Comparison of ENCODE assay signal across 10 cellular contexts in the genomic region with DNA sequence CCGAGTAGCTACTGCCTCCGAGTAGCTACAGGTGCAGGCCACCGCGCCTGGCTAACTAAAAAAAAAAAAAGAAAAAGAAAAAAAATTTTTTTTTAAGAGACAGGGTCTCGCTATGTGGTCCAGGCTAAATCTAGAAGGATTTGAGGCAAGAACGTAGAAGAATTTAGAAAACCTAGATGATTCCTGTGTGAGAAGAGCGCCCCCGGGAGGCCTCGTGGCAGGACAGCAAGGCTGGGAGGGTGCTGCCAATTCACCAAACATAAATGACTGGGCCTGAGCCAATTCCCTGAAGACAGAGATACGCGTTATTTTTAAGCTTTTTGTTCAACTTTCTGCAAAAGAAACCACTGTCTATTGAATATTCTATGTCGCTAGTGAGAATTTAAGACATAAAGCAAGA.
A peak's percentile ranks its signal among the peaks of the same experiment; 100 is the strongest.
DNase-seq lines count a peak whose midpoint lies in the region; ATAC-seq, FAIRE-seq and TF ChIP-seq lines count a peak whose summit lies in the region.
"Had no signal": no experiment of that assay in that cellular context is flagged by ENCODE, and none has a peak within 500 bp of the region (broad histone marks: within the 10 kb centered on the region; RNA-seq: fewer than 3 reads in every experiment).

No MANE protein-coding gene starts in this region.

- H3K4me1 ChIP-seq in astrocyte (ENCODE audit: insufficient read depth, low read length) = no peaks in the 10 kb centered on the region
- H3K4me1 ChIP-seq: sigmoid colon had no signal

- H3K9me3 Mint-ChIP-seq in activated naive CD4-positive, alpha-beta T cell treated with anti-CD3 and anti-CD28 coated beads, Interleukin-2, amount 10 ng/mL, durations not matched to agents 7 days and 5 days = no peaks in the 10 kb centered on the region
- H3K9me3 Mint-ChIP-seq in astrocyte (ENCODE audit: unreplicated experiment) (no peaks in the 10 kb centered on the region), progenitor cell of endocrine pancreas (ENCODE audit: low read depth) (no peaks in the 10 kb centered on the region)
- H3K9me3 Mint-ChIP-seq: central memory CD8-positive, alpha-beta T cell had no signal

- H3K79me2 ChIP-seq in astrocyte (ENCODE audit: insufficient read depth, low read length) = no peaks in the 10 kb centered on the region

- peak; percentile 44 for DNase-seq in activated naive CD4-positive, alpha-beta T cell treated with anti-CD3 and anti-CD28 coated beads, Interleukin-2, amount 10 ng/mL, durations not matched to agents 7 days and 5 days
- DNase-seq in activated naive CD4-positive, alpha-beta T cell treated with anti-CD3 and anti-CD28 coated beads, Interleukin-2, amount 50 U/mL, for 16 hours = no peak
- DNase-seq in NB4 (ENCODE audit: low read depth) (peak; percentile 71), astrocyte (ENCODE audit: low read depth) (no peak), progenitor cell of endocrine pancreas (ENCODE audit: low spot score, unreplicated experiment) (no peak), GM10266 (ENCODE audit: extremely low spot score) (no peak), NCI-H2227 treated with DMSO at 0.1 percent for 48 hours (lab: John Stamatoyannopoulos, UW) (no peak)
- DNase-seq: sigmoid colon had no signal

- H3K27ac ChIP-seq in astrocyte (ENCODE audit: low read depth, low read length) = no peak overlapping the region
- H3K27ac ChIP-seq: sigmoid colon had no signal

- peaks cover 43% of the 10 kb centered on the region for H3K27me3 ChIP-seq in astrocyte (ENCODE audit: insufficient read depth, low read length)

- no peaks in the 10 kb centered on the region for H3K9me3 ChIP-seq in astrocyte (ENCODE audit: insufficient read depth, low read depth, low read length)
- H3K9me3 ChIP-seq: sigmoid colon had no signal

- no peaks in the 10 kb centered on the region for H3K36me3 ChIP-seq in astrocyte (ENCODE audit: insufficient read depth, low read length)
- H3K36me3 ChIP-seq: sigmoid colon had no signal

- no peaks in the 10 kb centered on the region for H4K20me1 ChIP-seq in astrocyte (ENCODE audit: insufficient read depth, low read length)

- no peak overlapping the region for H2AFZ ChIP-seq in astrocyte (ENCODE audit: low read depth, low read length)

- ATAC-seq in HG03460 (IDR thresholded peaks at IDR 0.05; ENCODE audit: unreplicated experiment) = no peak

- no peak overlapping the region for H3K9ac ChIP-seq in astrocyte (ENCODE audit: low read length)

- H3K27me3 Mint-ChIP-seq in activated naive CD4-positive, alpha-beta T cell treated with anti-CD3 and anti-CD28 coated beads, Interleukin-2, amount 10 ng/mL, durations not matched to agents 7 days and 5 days = peaks cover 11% of the 10 kb centered on the region
- H3K27me3 Mint-ChIP-seq in astrocyte (ENCODE audit: low read depth, unreplicated experiment) (peaks cover 18% of the 10 kb centered on the region), progenitor cell of endocrine pancreas (peaks cover 13% of the 10 kb centered on the region)
- H3K27me3 Mint-ChIP-seq: central memory CD8-positive, alpha-beta T cell had no signal

- TF ChIP-seq POLR2A in NB4 (IDR thresholded peaks at IDR 0.05; ENCODE audit: extremely low read depth, insufficient read length) = no peak

- H3K36me3 Mint-ChIP-seq in activated naive CD4-positive, alpha-beta T cell treated with anti-CD3 and anti-CD28 coated beads, Interleukin-2, amount 10 ng/mL, durations not matched to agents 7 days and 5 days = no peaks in the 10 kb centered on the region
- H3K36me3 Mint-ChIP-seq in astrocyte (ENCODE audit: low read depth, unreplicated experiment) (no peaks in the 10 kb centered on the region), progenitor cell of endocrine pancreas (ENCODE audit: insufficient read depth) (no peaks in the 10 kb centered on the region)

- peaks cover 17% of the 10 kb centered on the region for H3K4me1 Mint-ChIP-seq in activated naive CD4-positive, alpha-beta T cell treated with anti-CD3 and anti-CD28 coated beads, Interleukin-2, amount 10 ng/mL, durations not matched to agents 7 days and 5 days
- peaks cover 5% of the 10 kb centered on the region for H3K4me1 Mint-ChIP-seq in astrocyte (ENCODE audit: low read depth, unreplicated experiment)
- no peaks in the 10 kb centered on the region for H3K4me1 Mint-ChIP-seq in progenitor cell of endocrine pancreas (ENCODE audit: low read depth)

- TF ChIP-seq CTCF in NB4 (IDR thresholded peaks at IDR 0.05; ENCODE audit: low read depth, low read length) = peak; percentile 75
- TF ChIP-seq CTCF in astrocyte (IDR thresholded peaks at IDR 0.05; ENCODE audit: insufficient read depth, low read depth, low read length) = peak; percentile 21
- peak; percentile 37 for TF ChIP-seq CTCF in progenitor cell of endocrine pancreas (IDR thresholded peaks at IDR 0.05; ENCODE audit: unreplicated experiment)
- no peak for TF ChIP-seq CTCF in GM10266 (IDR thresholded peaks at IDR 0.05; ENCODE audit: control insufficient read depth, insufficient read depth, low read depth, missing control alignments)

- no peak overlapping the region for H3K4me3 Mint-ChIP-seq in activated naive CD4-positive, alpha-beta T cell treated with anti-CD3 and anti-CD28 coated beads, Interleukin-2, amount 10 ng/mL, durations not matched to agents 7 days and 5 days
- H3K4me3 Mint-ChIP-seq in astrocyte (ENCODE audit: unreplicated experiment) (no peak overlapping the region), progenitor cell of endocrine pancreas (ENCODE audit: low read depth) (no peak overlapping the region)
- H3K4me3 Mint-ChIP-seq: central memory CD8-positive, alpha-beta T cell had no signal

- no peak for FAIRE-seq in astrocyte (lab: Jason Lieb, UNC)

- CTCF ChIA-PET in activated naive CD4-positive, alpha-beta T cell treated with anti-CD3 and anti-CD28 coated beads, Interleukin-2, amount 10 ng/mL, durations not matched to agents 7 days and 5 days (lab: Charles Lee) = interaction anchor here (0.7 to 6.9 kb wide), 8 partner anchors 11 to 338 kb away, joined by 3 to 123 read pairs (median 5); a partner anchor contains a TSS

- no peak overlapping the region for H3K4me2 ChIP-seq in astrocyte (ENCODE audit: low read length)

- no peak overlapping the region for H3K27ac Mint-ChIP-seq in activated naive CD4-positive, alpha-beta T cell treated with anti-CD3 and anti-CD28 coated beads, Interleukin-2, amount 10 ng/mL, durations not matched to agents 7 days and 5 days
- no peak overlapping the region for H3K27ac Mint-ChIP-seq in astrocyte (ENCODE audit: unreplicated experiment)
- no peak overlapping the region for H3K27ac Mint-ChIP-seq in progenitor cell of endocrine pancreas

- H3K4me3 ChIP-seq in NB4 (ENCODE audit: low read depth, low read length) = no peak overlapping the region
- no peak overlapping the region for H3K4me3 ChIP-seq in astrocyte (ENCODE audit: insufficient read depth, low read depth, low read length)
- H3K4me3 ChIP-seq: sigmoid colon had no signal

Comparison
In these comparisons a context has a peak if more than half of its experiments do, and no peak if none do; other contexts are left out.
1. DNase-seq: peak in activated naive CD4-positive, alpha-beta T cell treated with anti-CD3 and anti-CD28 coated beads, Interleukin-2, amount 10 ng/mL, durations not matched to agents 7 days and 5 days (single experiment) and NB4 (single experiment); none in activated naive CD4-positive, alpha-beta T cell treated with anti-CD3 and anti-CD28 coated beads, Interleukin-2, amount 50 U/mL, for 16 hours (single experiment), astrocyte (single experiment), progenitor cell of endocrine pancreas (single experiment), GM10266 (single experiment) and NCI-H2227 treated with DMSO at 0.1 percent for 48 hours (single experiment).